In the genomic region with DNA sequence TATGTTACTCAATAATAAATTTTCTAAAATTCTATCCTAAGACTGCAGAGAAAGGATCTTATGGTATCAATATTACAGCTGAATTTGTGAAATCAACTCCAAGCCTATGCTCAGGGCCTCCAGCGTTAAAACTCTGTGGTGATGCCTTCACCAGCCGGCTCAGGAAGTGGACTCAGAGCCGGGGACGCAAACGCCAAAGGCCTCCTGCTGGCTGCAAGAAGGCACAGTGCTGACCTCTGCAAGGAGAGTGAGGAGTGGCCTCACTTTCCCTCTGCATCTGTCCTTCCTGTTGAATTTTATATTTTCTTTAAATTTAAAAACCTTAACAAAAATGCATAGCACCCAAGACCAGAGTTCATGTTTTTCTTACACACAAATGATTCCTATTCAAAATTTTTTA, we compare ENCODE assay signal across 1 cellular context.
TF ChIP-seq lines count a peak whose summit lies in the region.

No MANE protein-coding gene starts in this region.

TF ChIP-seq in K562, 482 proteins besides CTCF, POLR2A, EP300 and RAD21:
- TF ChIP-seq ZBTB2 (IDR thresholded peaks at IDR 0.05) (no peak), ZNF507 (tag; conservative IDR thresholded peaks at IDR 0.05) (no peak), CHCHD3 (CRISPR knock-in tag; IDR thresholded peaks at IDR 0.05) (no peak), DDX20 (tag; IDR thresholded peaks at IDR 0.05; ENCODE audit: low read depth) (no peak), DIDO1 (tag; IDR thresholded peaks at IDR 0.05; ENCODE audit: low read depth) (no peak), BCLAF1 (IDR thresholded peaks at IDR 0.05; ENCODE audit: borderline replicate concordance in 1 of 2, control insufficient read depth in 1 of 2, low read depth in 2 of 2, low read length in 1 of 2) (no peak), MECOM (CRISPR knock-in tag; IDR thresholded peaks at IDR 0.05) (no peak), TGIF2 (CRISPR knock-in tag; IDR thresholded peaks at IDR 0.05) (no peak), HOMEZ (CRISPR knock-in tag; IDR thresholded peaks at IDR 0.05) (no peak), RNF219 (CRISPR knock-in tag; IDR thresholded peaks at IDR 0.05) (no peak), DACH1 (IDR thresholded peaks at IDR 0.05; ENCODE audit: partially characterized antibody) (no peak), LEF1 (IDR thresholded peaks at IDR 0.05) (no peak), MED1 (CRISPR knock-in tag; IDR thresholded peaks at IDR 0.05; ENCODE audit: borderline replicate concordance) (no peak)
- TF ChIP-seq, protein P1, sequence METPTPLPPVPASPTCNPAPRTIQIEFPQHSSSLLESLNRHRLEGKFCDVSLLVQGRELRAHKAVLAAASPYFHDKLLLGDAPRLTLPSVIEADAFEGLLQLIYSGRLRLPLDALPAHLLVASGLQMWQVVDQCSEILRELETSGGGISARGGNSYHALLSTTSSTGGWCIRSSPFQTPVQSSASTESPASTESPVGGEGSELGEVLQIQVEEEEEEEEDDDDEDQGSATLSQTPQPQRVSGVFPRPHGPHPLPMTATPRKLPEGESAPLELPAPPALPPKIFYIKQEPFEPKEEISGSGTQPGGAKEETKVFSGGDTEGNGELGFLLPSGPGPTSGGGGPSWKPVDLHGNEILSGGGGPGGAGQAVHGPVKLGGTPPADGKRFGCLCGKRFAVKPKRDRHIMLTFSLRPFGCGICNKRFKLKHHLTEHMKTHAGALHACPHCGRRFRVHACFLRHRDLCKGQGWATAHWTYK (CRISPR knock-in tag; IDR thresholded peaks at IDR 0.05) = no peak
- TF ChIP-seq, protein P2, sequence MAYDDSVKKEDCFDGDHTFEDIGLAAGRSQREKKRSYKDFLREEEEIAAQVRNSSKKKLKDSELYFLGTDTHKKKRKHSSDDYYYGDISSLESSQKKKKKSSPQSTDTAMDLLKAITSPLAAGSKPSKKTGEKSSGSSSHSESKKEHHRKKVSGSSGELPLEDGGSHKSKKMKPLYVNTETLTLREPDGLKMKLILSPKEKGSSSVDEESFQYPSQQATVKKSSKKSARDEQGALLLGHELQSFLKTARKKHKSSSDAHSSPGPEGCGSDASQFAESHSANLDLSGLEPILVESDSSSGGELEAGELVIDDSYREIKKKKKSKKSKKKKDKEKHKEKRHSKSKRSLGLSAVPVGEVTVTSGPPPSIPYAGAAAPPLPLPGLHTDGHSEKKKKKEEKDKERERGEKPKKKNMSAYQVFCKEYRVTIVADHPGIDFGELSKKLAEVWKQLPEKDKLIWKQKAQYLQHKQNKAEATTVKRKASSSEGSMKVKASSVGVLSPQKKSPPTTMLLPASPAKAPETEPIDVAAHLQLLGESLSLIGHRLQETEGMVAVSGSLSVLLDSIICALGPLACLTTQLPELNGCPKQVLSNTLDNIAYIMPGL (CRISPR knock-in tag; IDR thresholded peaks at IDR 0.05) = no peak
- TF ChIP-seq, protein P3, sequence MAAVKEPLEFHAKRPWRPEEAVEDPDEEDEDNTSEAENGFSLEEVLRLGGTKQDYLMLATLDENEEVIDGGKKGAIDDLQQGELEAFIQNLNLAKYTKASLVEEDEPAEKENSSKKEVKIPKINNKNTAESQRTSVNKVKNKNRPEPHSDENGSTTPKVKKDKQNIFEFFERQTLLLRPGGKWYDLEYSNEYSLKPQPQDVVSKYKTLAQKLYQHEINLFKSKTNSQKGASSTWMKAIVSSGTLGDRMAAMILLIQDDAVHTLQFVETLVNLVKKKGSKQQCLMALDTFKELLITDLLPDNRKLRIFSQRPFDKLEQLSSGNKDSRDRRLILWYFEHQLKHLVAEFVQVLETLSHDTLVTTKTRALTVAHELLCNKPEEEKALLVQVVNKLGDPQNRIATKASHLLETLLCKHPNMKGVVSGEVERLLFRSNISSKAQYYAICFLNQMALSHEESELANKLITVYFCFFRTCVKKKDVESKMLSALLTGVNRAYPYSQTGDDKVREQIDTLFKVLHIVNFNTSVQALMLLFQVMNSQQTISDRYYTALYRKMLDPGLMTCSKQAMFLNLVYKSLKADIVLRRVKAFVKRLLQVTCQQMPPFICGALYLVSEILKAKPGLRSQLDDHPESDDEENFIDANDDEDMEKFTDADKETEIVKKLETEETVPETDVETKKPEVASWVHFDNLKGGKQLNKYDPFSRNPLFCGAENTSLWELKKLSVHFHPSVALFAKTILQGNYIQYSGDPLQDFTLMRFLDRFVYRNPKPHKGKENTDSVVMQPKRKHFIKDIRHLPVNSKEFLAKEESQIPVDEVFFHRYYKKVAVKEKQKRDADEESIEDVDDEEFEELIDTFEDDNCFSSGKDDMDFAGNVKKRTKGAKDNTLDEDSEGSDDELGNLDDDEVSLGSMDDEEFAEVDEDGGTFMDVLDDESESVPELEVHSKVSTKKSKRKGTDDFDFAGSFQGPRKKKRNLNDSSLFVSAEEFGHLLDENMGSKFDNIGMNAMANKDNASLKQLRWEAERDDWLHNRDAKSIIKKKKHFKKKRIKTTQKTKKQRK (IDR thresholded peaks at IDR 0.05; ENCODE audit: borderline replicate concordance, low read depth, low read length) = no peak
- TF ChIP-seq, protein P4, sequence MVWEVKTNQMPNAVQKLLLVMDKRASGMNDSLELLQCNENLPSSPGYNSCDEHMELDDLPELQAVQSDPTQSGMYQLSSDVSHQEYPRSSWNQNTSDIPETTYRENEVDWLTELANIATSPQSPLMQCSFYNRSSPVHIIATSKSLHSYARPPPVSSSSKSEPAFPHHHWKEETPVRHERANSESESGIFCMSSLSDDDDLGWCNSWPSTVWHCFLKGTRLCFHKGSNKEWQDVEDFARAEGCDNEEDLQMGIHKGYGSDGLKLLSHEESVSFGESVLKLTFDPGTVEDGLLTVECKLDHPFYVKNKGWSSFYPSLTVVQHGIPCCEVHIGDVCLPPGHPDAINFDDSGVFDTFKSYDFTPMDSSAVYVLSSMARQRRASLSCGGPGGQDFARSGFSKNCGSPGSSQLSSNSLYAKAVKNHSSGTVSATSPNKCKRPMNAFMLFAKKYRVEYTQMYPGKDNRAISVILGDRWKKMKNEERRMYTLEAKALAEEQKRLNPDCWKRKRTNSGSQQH (CRISPR knock-in tag; IDR thresholded peaks at IDR 0.05) = no peak
- TF ChIP-seq, protein P5, sequence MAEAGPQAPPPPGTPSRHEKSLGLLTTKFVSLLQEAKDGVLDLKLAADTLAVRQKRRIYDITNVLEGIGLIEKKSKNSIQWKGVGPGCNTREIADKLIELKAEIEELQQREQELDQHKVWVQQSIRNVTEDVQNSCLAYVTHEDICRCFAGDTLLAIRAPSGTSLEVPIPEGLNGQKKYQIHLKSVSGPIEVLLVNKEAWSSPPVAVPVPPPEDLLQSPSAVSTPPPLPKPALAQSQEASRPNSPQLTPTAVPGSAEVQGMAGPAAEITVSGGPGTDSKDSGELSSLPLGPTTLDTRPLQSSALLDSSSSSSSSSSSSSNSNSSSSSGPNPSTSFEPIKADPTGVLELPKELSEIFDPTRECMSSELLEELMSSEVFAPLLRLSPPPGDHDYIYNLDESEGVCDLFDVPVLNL (CRISPR knock-in tag; IDR thresholded peaks at IDR 0.05; ENCODE audit: low read depth) = no peak
